ENCODE assay signal across 24 cellular contexts in genomic region chr3:156952011-156952410, GRCh38.
"Had no signal": no experiment of that assay in that cellular context is flagged by ENCODE, and none has a peak within 500 bp of the region (broad histone marks: within the 10 kb centered on the region; RNA-seq: fewer than 3 reads in every experiment).

No MANE protein-coding gene starts in this region.

- H3K4me3 ChIP-seq: MG63 had no signal

- H3K9me3 ChIP-seq: MG63, SK-N-SH had no signal

- H3K4me2 ChIP-seq: SK-N-SH had no signal

- H3K27me3 ChIP-seq: MG63 had no signal

- DNase-seq: IMR-90, Karpas-422, KG1, MG63, NCI-H1092, NCI-H1105 treated with DMSO at 0.1 percent for 48 hours, NCI-H1417 treated with DMSO at 0.1 percent for 48 hours, NCI-H146, NCI-H1694 treated with DMSO at 0.1 percent for 48 hours, NCI-H1930, NCI-H2081, NCI-H2107, NCI-H2227 treated with DMSO at 0.1 percent for 48 hours, NCI-H446, NCI-H510A, NCI-H524 treated with DMSO at 0.1 percent for 48 hours, NCI-H69, NCI-H774, Right ventricle myocardium superior, RPMI8226, SIG-M5, SK-N-SH, SW 1271 had no signal

- ATAC-seq: HepG2 had no signal

- H3K36me3 ChIP-seq: MG63 had no signal

- H3K9ac ChIP-seq: SK-N-SH had no signal
